Comparison of ENCODE assay signal across 1 cellular context in genomic region chr4:183989931-183990330, GRCh38.
TF ChIP-seq lines count a peak whose summit lies in the region.

No MANE protein-coding gene starts in this region.

TF ChIP-seq in K562, 482 proteins besides CTCF, POLR2A, EP300 and RAD21 (continued from another document):
- peak; percentile 46 for TF ChIP-seq ZNF316 (IDR thresholded peaks at IDR 0.05)
